ENCODE assay signal across 8 cellular contexts in genomic region chr18:77147418-77147852, GRCh38. TPM values are rescaled to one million over a fixed set of nuclear protein-coding genes. Genes with fewer than 3 reads are reported as not detected.
DNase-seq lines count a peak whose midpoint lies in the region; ATAC-seq and TF ChIP-seq lines count a peak whose summit lies in the region.

No MANE protein-coding gene starts in this region.

- no peaks in the 10 kb centered on the region for H4K20me1 ChIP-seq in MM.1S (ENCODE audit: insufficient read depth, low read length)

- no peaks in the 10 kb centered on the region for H3F3A ChIP-seq in MM.1S (ENCODE audit: insufficient read depth, low read length)

- H3K27me3 Mint-ChIP-seq in activated T-helper 1 cell treated with anti-CD3 and anti-CD28 coated beads, Interleukin-12 subunit alpha, Interleukin-12 subunit beta, Interleukin-2, Interleukin-4 antibody, amounts not matched to agents 30 ng/mL and 10 ng/mL and 1 ng/mL, durations not matched to agents 14 hours and 24 hours and 36 hours (ENCODE audit: insufficient read depth): no peaks in the 10 kb centered on the region
- H3K27me3 Mint-ChIP-seq in natural killer cell (ENCODE audit: low read depth in 2 of 2): no peaks in the 10 kb centered on the region

- H3K4me3 Mint-ChIP-seq in activated T-helper 1 cell treated with anti-CD3 and anti-CD28 coated beads, Interleukin-12 subunit alpha, Interleukin-12 subunit beta, Interleukin-2, Interleukin-4 antibody, amounts not matched to agents 30 ng/mL and 10 ng/mL and 1 ng/mL, durations not matched to agents 14 hours and 24 hours and 36 hours: peak overlapping the region; percentile 58
- peak overlapping the region; percentile 33 for H3K4me3 Mint-ChIP-seq in natural killer cell

- peaks cover 10% of the 10 kb centered on the region for H3K36me3 Mint-ChIP-seq in activated T-helper 1 cell treated with anti-CD3 and anti-CD28 coated beads, Interleukin-12 subunit alpha, Interleukin-12 subunit beta, Interleukin-2, Interleukin-4 antibody, amounts not matched to agents 30 ng/mL and 10 ng/mL and 1 ng/mL, durations not matched to agents 14 hours and 24 hours and 36 hours (ENCODE audit: low read depth)
- H3K36me3 Mint-ChIP-seq in natural killer cell: peaks cover 5% of the 10 kb centered on the region

- H3K4me1 Mint-ChIP-seq in activated T-helper 1 cell treated with anti-CD3 and anti-CD28 coated beads, Interleukin-12 subunit alpha, Interleukin-12 subunit beta, Interleukin-2, Interleukin-4 antibody, amounts not matched to agents 30 ng/mL and 10 ng/mL and 1 ng/mL, durations not matched to agents 14 hours and 24 hours and 36 hours (ENCODE audit: low read depth): peaks cover 24% of the 10 kb centered on the region
- H3K4me1 Mint-ChIP-seq in natural killer cell: peaks cover 42 to 54% of the 10 kb centered on the region in 2 donors

- H3K27me3 ChIP-seq in MG63: no peaks in the 10 kb centered on the region
- H3K27me3 ChIP-seq in ascending aorta: no peaks in the 10 kb centered on the region
- no peaks in the 10 kb centered on the region for H3K27me3 ChIP-seq in MM.1S (replicated peaks; ENCODE audit: insufficient read depth, low read length)

- H3K9me3 ChIP-seq in MG63 (peaks cover 10% of the 10 kb centered on the region; the same call in 1 of the 2 replicates), ascending aorta (no peaks in the 10 kb centered on the region), MM.1S (replicated peaks; ENCODE audit: insufficient read depth, low read length) (no peaks in the 10 kb centered on the region)

- no peak for DNase-seq in activated CD4-positive, CD25-positive, alpha-beta regulatory T cell (lab: John Stamatoyannopoulos, UW)
- DNase-seq in MG63 (peak; percentile 64), natural killer cell (no peak), ascending aorta (ENCODE audit: low spot score in 2 of 2) (no peak), MM.1S (no peak), cerebellar cortex (ENCODE audit: low spot score) (no peak)
- DNase-seq in activated T-helper 1 cell treated with anti-CD3 and anti-CD28 coated beads, Interleukin-12 subunit alpha, Interleukin-12 subunit beta, Interleukin-2, Interleukin-4 antibody, amounts not matched to agents 30 ng/mL and 10 ng/mL and 1 ng/mL, durations not matched to agents 14 hours and 24 hours and 36 hours (ENCODE audit: low spot score): no peak

- no peak overlapping the region for H3K4me2 ChIP-seq in MM.1S (ENCODE audit: low read depth, low read length)

- H3K4me1 ChIP-seq in ascending aorta (no peaks in the 10 kb centered on the region), MM.1S (ENCODE audit: low read length) (no peaks in the 10 kb centered on the region)

- intact Hi-C loops in activated T-helper 1 cell treated with anti-CD3 and anti-CD28 coated beads, Interleukin-12 subunit alpha, Interleukin-12 subunit beta, Interleukin-2, Interleukin-4 antibody, amounts not matched to agents 30 ng/mL and 10 ng/mL and 1 ng/mL, durations not matched to agents 14 hours and 24 hours and 36 hours (cut with micrococcal nuclease): no loop called here
- intact Hi-C loops in natural killer cell (cut with micrococcal nuclease): loop anchor here (5.0 kb wide), 1 partner anchor 60 kb away; no protein-coding TSS in a partner anchor
- intact Hi-C loops in ascending aorta (cut with DNase I): no loop called here

- H3K36me3 ChIP-seq in MG63 (no peaks in the 10 kb centered on the region), ascending aorta (no peaks in the 10 kb centered on the region), MM.1S (replicated peaks; ENCODE audit: insufficient read depth, low read length) (no peaks in the 10 kb centered on the region)

- H3K27ac Mint-ChIP-seq in activated T-helper 1 cell treated with anti-CD3 and anti-CD28 coated beads, Interleukin-12 subunit alpha, Interleukin-12 subunit beta, Interleukin-2, Interleukin-4 antibody, amounts not matched to agents 30 ng/mL and 10 ng/mL and 1 ng/mL, durations not matched to agents 14 hours and 24 hours and 36 hours: peak overlapping the region; percentile 82
- H3K27ac Mint-ChIP-seq in natural killer cell: peak overlapping the region; percentile 83 to 87

- ATAC-seq in activated CD4-positive, CD25-positive, alpha-beta regulatory T cell treated with anti-CD3 and anti-CD28 coated beads, Interleukin-2, amount 50 U/mL, for 24 hours: peak; percentile 84 to 91
- peak; percentile 83 to 88 (median 83) for ATAC-seq in natural killer cell

- H3K27ac ChIP-seq in ascending aorta (no peak overlapping the region), MM.1S (ENCODE audit: low read length) (no peak overlapping the region)

- H3K9ac ChIP-seq in MM.1S (ENCODE audit: low read length): no peak overlapping the region

- no peaks in the 10 kb centered on the region for H3K79me2 ChIP-seq in MM.1S (ENCODE audit: low read length)

- H3K9me2 ChIP-seq in MM.1S (replicated peaks; ENCODE audit: insufficient read depth, low read length): no peaks in the 10 kb centered on the region

- peaks cover 32% of the 10 kb centered on the region for H3K9me3 Mint-ChIP-seq in activated T-helper 1 cell treated with anti-CD3 and anti-CD28 coated beads, Interleukin-12 subunit alpha, Interleukin-12 subunit beta, Interleukin-2, Interleukin-4 antibody, amounts not matched to agents 30 ng/mL and 10 ng/mL and 1 ng/mL, durations not matched to agents 14 hours and 24 hours and 36 hours
- no peaks in the 10 kb centered on the region for H3K9me3 Mint-ChIP-seq in natural killer cell

- TF ChIP-seq CTCF in natural killer cell (IDR thresholded peaks at IDR 0.05): no peak
- TF ChIP-seq CTCF in ascending aorta (IDR thresholded peaks at IDR 0.05): no peak
- no peak for TF ChIP-seq CTCF in MM.1S (IDR thresholded peaks at IDR 0.05; ENCODE audit: low read length)

- H2AFZ ChIP-seq in MM.1S (ENCODE audit: low read length): no peak overlapping the region

- H3K4me3 ChIP-seq in MG63: no peak overlapping the region
- no peak overlapping the region for H3K4me3 ChIP-seq in ascending aorta
- H3K4me3 ChIP-seq in MM.1S (ENCODE audit: low read length): no peak overlapping the region

RNA-seq across cellular contexts. Expression of gene MBP, which starts 14.9 kb away (rescaled TPM):
- total RNA-seq in MG63 (2014; rRNA removed; shearing (Covaris generic); ENCODE audit: low replicate concordance): not detected in 2 replicates
- 57.3 and 63.6 TPM in 2 replicates for total RNA-seq in activated T-helper 1 cell treated with anti-CD3 and anti-CD28 coated beads, Interleukin-12 subunit alpha, Interleukin-12 subunit beta, Interleukin-2, Interleukin-4 antibody, amounts not matched to agents 30 ng/mL and 10 ng/mL and 1 ng/mL, durations not matched to agents 14 hours and 24 hours and 36 hours
- total RNA-seq in natural killer cell: 100 to 1,000 TPM; 183 to 344 (median 325) TPM
- 8.1 TPM for total RNA-seq in ascending aorta
